ENCODE assay signal across 20 cellular contexts in the genomic region with DNA sequence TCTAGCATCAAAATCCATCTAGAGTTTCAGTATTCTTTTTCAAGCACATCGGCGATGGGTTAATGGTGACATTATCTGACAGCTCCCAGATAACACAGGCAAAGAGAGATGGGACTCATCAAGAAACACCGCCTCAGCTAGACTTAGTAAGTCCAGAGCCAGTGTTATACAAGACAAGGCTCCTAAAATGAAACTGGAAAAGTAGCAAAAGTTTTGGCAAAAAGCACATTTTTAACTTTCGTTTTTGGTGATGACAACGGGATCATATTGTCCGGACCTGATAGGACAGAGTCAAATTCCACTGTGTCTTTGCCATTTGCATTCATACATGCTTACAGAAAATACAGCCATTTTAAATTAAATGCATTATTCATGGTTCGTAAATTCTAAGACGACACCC.
DNase-seq lines count a peak whose midpoint lies in the region; ATAC-seq and TF ChIP-seq lines count a peak whose summit lies in the region.
"Had no signal": no experiment of that assay in that cellular context is flagged by ENCODE, and none has a peak within 500 bp of the region (broad histone marks: within the 10 kb centered on the region; RNA-seq: fewer than 3 reads in every experiment).

No MANE protein-coding gene starts in this region.

- H3K27ac ChIP-seq in A673 (ENCODE audit: low read depth, low read length, poor library complexity, severe bottlenecking): no peak overlapping the region
- H3K27ac ChIP-seq in GM23248: no peak overlapping the region
- peak overlapping the region in 1 of 3 donors; percentile 52 for H3K27ac ChIP-seq in right lobe of liver
- H3K27ac ChIP-seq in SJCRH30: no peak overlapping the region
- H3K27ac ChIP-seq: A549, brain microvascular endothelial cell, epithelial cell of prostate, vagina had no signal

- H3K9ac ChIP-seq in GM23248: peak overlapping the region; percentile 41; the same call in 1 of the 2 replicates

- peak overlapping the region; percentile 20; the same call in 1 of the 2 replicates for H2AFZ ChIP-seq in GM23248

- no peak for TF ChIP-seq POLR2A in right lobe of liver (IDR thresholded peaks at IDR 0.05)

- peak; percentile 18 for DNase-seq in A673 (ENCODE audit: low spot score)
- peak; percentile 39 for DNase-seq in GM23248
- peak; percentile 9 for DNase-seq in fibroblast of gingiva (ENCODE audit: low read depth)
- no peak for DNase-seq in right lobe of liver
- no peak for DNase-seq in mucosa of gallbladder (ENCODE audit: low spot score)
- no peak for DNase-seq in inferior parietal cortex (ENCODE audit: extremely low spot score)
- no peak for DNase-seq in SJCRH30
- no peak for DNase-seq in posterior cingulate gyrus
- DNase-seq: activated CD4-positive, alpha-beta T cell treated with anti-CD3 and anti-CD28 coated beads, Interleukin-2, amount 10 ng/mL, durations not matched to agents 24 days and 14 days; activated effector memory CD4-positive, alpha-beta T cell treated with Interleukin-2 at 50 U/mL for 16 hours; activated naive CD8-positive, alpha-beta T cell treated with anti-CD3 and anti-CD28 coated beads, Interleukin-2, amount 50 U/mL, for 24 hours; brain microvascular endothelial cell; CD4-positive, CD25-positive, alpha-beta regulatory T cell; HCEC 1CT; mesendoderm; MM.1S; substantia nigra had no signal

- CTCF ChIA-PET in A673 (lab: Charles Lee): no interaction called here

- BruUV-seq in A673 (replicated peaks; lab: Mats Ljungman, UMichigan): no TSS peak

- ATAC-seq in right lobe of liver: peak; percentile 58 to 77 (median 66)
- ATAC-seq: A549; activated naive CD8-positive, alpha-beta T cell treated with anti-CD3 and anti-CD28 coated beads, Interleukin-2, amount 50 U/mL, for 24 hours had no signal

- H3K36me3 ChIP-seq in A673 (ENCODE audit: insufficient read depth, low read length, poor library complexity, severe bottlenecking) (no peaks in the 10 kb centered on the region), GM23248 (ENCODE audit: low read depth) (no peaks in the 10 kb centered on the region), right lobe of liver (no peaks in the 10 kb centered on the region), SJCRH30 (no peaks in the 10 kb centered on the region)
- H3K36me3 ChIP-seq: brain microvascular endothelial cell, vagina had no signal

- H4K20me1 ChIP-seq in GM23248 (ENCODE audit: insufficient read depth): no peaks in the 10 kb centered on the region

- no peaks in the 10 kb centered on the region for H3K9me2 ChIP-seq in GM23248 (ENCODE audit: insufficient read depth)

- TF ChIP-seq CTCF in A673 (conservative IDR thresholded peaks at IDR 0.05; ENCODE audit: low read depth, low read length) (no peak), right lobe of liver (IDR thresholded peaks at IDR 0.05) (no peak)

- intact Hi-C loops in A673 (cut with micrococcal nuclease; ENCODE audit: unreplicated experiment) (no loop called here), right lobe of liver (cut with DNase I) (no loop called here), posterior cingulate gyrus (cut with DNase I) (no loop called here)

- peak overlapping the region; percentile 64 for H3K4me2 ChIP-seq in GM23248 (ENCODE audit: unreplicated experiment)
- H3K4me2 ChIP-seq: A549 had no signal

- H3K4me1 ChIP-seq in A673 (ENCODE audit: insufficient read depth, low read length, poor library complexity, severe bottlenecking) (no peaks in the 10 kb centered on the region), GM23248 (ENCODE audit: insufficient read depth) (no peaks in the 10 kb centered on the region), right lobe of liver (peaks cover 0 to 24% (median 9%) of the 10 kb centered on the region in 4 donors), SJCRH30 (0 out of 2 replicates have a peak, but pooled peaks cover 3% of the 10 kb centered on the region)
- H3K4me1 ChIP-seq: A549, vagina had no signal

- H3K4me3 ChIP-seq in A673 (ENCODE audit: low read depth, low read length, poor library complexity, severe bottlenecking) (peak overlapping the region; percentile 18), GM23248 (peak overlapping the region; percentile 61), right lobe of liver (peak overlapping the region in 1 of 3 donors; percentile 21), SJCRH30 (no peak overlapping the region)
- H3K4me3 ChIP-seq: A549 had no signal

- 22 to 25% methylated on average over 8 of the region's 8 CpGs for WGBS in GM23248 (ENCODE audit: low coverage in 1 of 2, low lambda C conversion rate in 2 of 2, missing lambda C conversion rate in 2 of 2), 2 experiments
- WGBS in right lobe of liver (ENCODE audit: insufficient coverage, low coverage, low lambda C conversion rate, missing lambda C conversion rate): 34% methylated on average over 8 of the region's 8 CpGs

- H3K9me3 ChIP-seq in A673 (ENCODE audit: low read depth, low read length, poor library complexity, severe bottlenecking) (no peaks in the 10 kb centered on the region), GM23248 (ENCODE audit: low read depth) (no peaks in the 10 kb centered on the region), right lobe of liver (no peaks in the 10 kb centered on the region), SJCRH30 (replicated peaks) (no peaks in the 10 kb centered on the region)
- H3K9me3 ChIP-seq: A549, vagina had no signal

- H3K79me2 ChIP-seq in GM23248 (ENCODE audit: insufficient read depth): no peaks in the 10 kb centered on the region

- POLR2A ChIA-PET in A673 (lab: Charles Lee; ENCODE audit: low non-redundant PET): no interaction called here

- in situ Hi-C loops in GM23248 (cut with MboI): no loop called here

- H3F3A ChIP-seq in GM23248 (ENCODE audit: insufficient read depth): no peaks in the 10 kb centered on the region

- no peaks in the 10 kb centered on the region for H3K27me3 ChIP-seq in A673 (replicated peaks; ENCODE audit: insufficient read depth, low read depth, low read length, poor library complexity)
- H3K27me3 ChIP-seq in GM23248 (replicated peaks; ENCODE audit: insufficient read depth): no peaks in the 10 kb centered on the region
- no peaks in the 10 kb centered on the region for H3K27me3 ChIP-seq in right lobe of liver
- H3K27me3 ChIP-seq in SJCRH30: no peaks in the 10 kb centered on the region
- H3K27me3 ChIP-seq: brain microvascular endothelial cell, vagina had no signal

Comparison
In these comparisons a context has a peak if more than half of its experiments do, and no peak if none do; other contexts are left out.
1. DNase-seq: peak in A673 (single experiment), GM23248 (single experiment) and fibroblast of gingiva (single experiment); none in right lobe of liver (0 of 3), mucosa of gallbladder (single experiment), inferior parietal cortex (single experiment), SJCRH30 (0 of 2) and posterior cingulate gyrus (0 of 10).